Comparison of ENCODE assay signal across 9 cellular contexts in genomic region chr22:19663286-19663815, GRCh38. TPM values are rescaled to one million over a fixed set of nuclear protein-coding genes. Genes with fewer than 3 reads are reported as not detected.
DNase-seq lines count a peak whose midpoint lies in the region; ATAC-seq and TF ChIP-seq lines count a peak whose summit lies in the region.
"Had no signal": no experiment of that assay in that cellular context is flagged by ENCODE, and none has a peak within 500 bp of the region (broad histone marks: within the 10 kb centered on the region; RNA-seq: fewer than 3 reads in every experiment).

No MANE protein-coding gene starts in this region.

- no peak overlapping the region for H3K27ac Mint-ChIP-seq in activated T-cell treated with anti-CD3 and anti-CD28 coated beads, Interleukin-2, amount 50 U/mL, for 72 hours
- H3K27ac Mint-ChIP-seq in type B pancreatic cell (no peak overlapping the region), T-helper 17 cell (no peak overlapping the region)

- H3K27me3 Mint-ChIP-seq in activated T-cell treated with anti-CD3 and anti-CD28 coated beads, Interleukin-2, amount 50 U/mL, for 72 hours (ENCODE audit: low read depth), result no peaks in the 10 kb centered on the region
- H3K27me3 Mint-ChIP-seq in type B pancreatic cell, result peaks cover 6% of the 10 kb centered on the region
- H3K27me3 Mint-ChIP-seq in T-helper 17 cell, result peaks cover 36% of the 10 kb centered on the region

- H3K9me3 Mint-ChIP-seq in activated T-cell treated with anti-CD3 and anti-CD28 coated beads, Interleukin-2, amount 50 U/mL, for 72 hours, result no peaks in the 10 kb centered on the region
- no peaks in the 10 kb centered on the region for H3K9me3 Mint-ChIP-seq in type B pancreatic cell

- H3K9me3 ChIP-seq in T-helper 17 cell (ENCODE audit: control insufficient read depth, low read length, poor library complexity, severe bottlenecking), result no peaks in the 10 kb centered on the region

- ATAC-seq in activated T-cell treated with anti-CD3 and anti-CD28 coated beads, Interleukin-2, amount 50 U/mL, for 72 hours (replicated peaks in 1 of 2), result peak; percentile 68 to 81
- ATAC-seq in T-helper 17 cell (no peak), HG02981 (IDR thresholded peaks at IDR 0.05; ENCODE audit: unreplicated experiment) (no peak)

- no peak overlapping the region for H3K4me3 Mint-ChIP-seq in activated T-cell treated with anti-CD3 and anti-CD28 coated beads, Interleukin-2, amount 50 U/mL, for 72 hours
- no peak overlapping the region for H3K4me3 Mint-ChIP-seq in type B pancreatic cell
- H3K4me3 Mint-ChIP-seq in T-helper 17 cell, result no peak overlapping the region

- TF ChIP-seq CTCF in type B pancreatic cell (conservative IDR thresholded peaks at IDR 0.05), result no peak

- in situ Hi-C loops in SK-MEL-5 (cut with HindIII; ENCODE audit: low pct_unique_long_range_greater_than_20kb, low sequenced_read_pairs), result no loop called here

- no peaks in the 10 kb centered on the region for H3K36me3 Mint-ChIP-seq in activated T-cell treated with anti-CD3 and anti-CD28 coated beads, Interleukin-2, amount 50 U/mL, for 72 hours (ENCODE audit: insufficient read depth in 2 of 2)
- H3K36me3 Mint-ChIP-seq in type B pancreatic cell (no peaks in the 10 kb centered on the region), T-helper 17 cell (ENCODE audit: low read depth) (no peaks in the 10 kb centered on the region)

- DNase-seq in activated T-cell treated with anti-CD3 and anti-CD28 coated beads, Interleukin-2, amount 50 U/mL, for 72 hours, result peak; percentile 12 to 19
- no peak for DNase-seq in activated T-cell treated with anti-CD3 and anti-CD28 coated beads, Interleukin-2, amount 50 U/mL, for 48 hours
- DNase-seq in SK-MEL-5 (ENCODE audit: low read depth, low spot score) (peak; percentile 86), glomerular visceral epithelial cell (ENCODE audit: extremely low spot score) (peak; percentile 37), type B pancreatic cell (ENCODE audit: extremely low spot score, unreplicated experiment) (peak; percentile 65), NCI-H1436 treated with DMSO at 0.1 percent for 48 hours (lab: John Stamatoyannopoulos, UW) (no peak), T-helper 17 cell (no peak)

- H3K4me1 Mint-ChIP-seq in activated T-cell treated with anti-CD3 and anti-CD28 coated beads, Interleukin-2, amount 50 U/mL, for 72 hours (ENCODE audit: low read depth), result peaks cover 6% of the 10 kb centered on the region
- H3K4me1 Mint-ChIP-seq in type B pancreatic cell (ENCODE audit: unreplicated experiment) (peaks cover 22% of the 10 kb centered on the region), T-helper 17 cell (peaks cover 5% of the 10 kb centered on the region)

RNA-seq across cellular contexts. Expression of gene SEPTIN5, which starts 51.0 kb away (rescaled TPM):
- total RNA-seq in activated T-cell treated with anti-CD3 and anti-CD28 coated beads, Interleukin-2, amount 50 U/mL, for 72 hours, result 1 to 10 TPM; 1.8 to 1.9 TPM
- 13.8 and 16.3 TPM in 2 replicates for total RNA-seq in SK-MEL-5 (2014; rRNA removed; shearing (Covaris generic))
- 22.5 and 23.6 TPM in 2 replicates for polyA plus RNA-seq in SK-MEL-5 (2015; cell fraction: cytosol; rRNA removed)
- 51.0 and 81.0 TPM in 2 replicates for polyA plus RNA-seq in SK-MEL-5 (2015; cell fraction: nucleus; rRNA removed)
- total RNA-seq in type B pancreatic cell (ENCODE audit: low replicate concordance) (45.7 and 54.6 TPM in 2 replicates), T-helper 17 cell (10 to 100 TPM in 1 of 2 donors, 1 to 10 TPM in 1; 2.8 to 54.7 TPM)
- total RNA-seq: T-helper 2 cell treated with Interferon-gamma antibody and Interleukin-4, amounts not matched to agents 100 ng/mL and 5 ng/mL, for 36 hours had no signal

RNA-seq across cellular contexts. Expression of gene GP1BB, which starts 60.0 kb away (rescaled TPM):
- total RNA-seq in activated T-cell treated with anti-CD3 and anti-CD28 coated beads, Interleukin-2, amount 50 U/mL, for 72 hours, result under 1 TPM in 1 of 2 donors, not detected in 1; 0.17 TPM
- total RNA-seq in SK-MEL-5 (2014; rRNA removed; shearing (Covaris generic)), result 1.5 and 1.6 TPM in 2 replicates
- polyA plus RNA-seq in SK-MEL-5 (2015; cell fraction: cytosol; rRNA removed), result 2.4 and 3.1 TPM in 2 replicates
- polyA plus RNA-seq in SK-MEL-5 (2015; cell fraction: nucleus; rRNA removed), result 8.7 and 16.5 TPM in 2 replicates
- 1.9 and 2.4 TPM in 2 replicates for total RNA-seq in type B pancreatic cell (ENCODE audit: low replicate concordance)
- total RNA-seq in T-helper 17 cell, result 100 to 1,000 TPM in 1 of 2 donors, 1 to 10 TPM in 1; 3.5 to 113 TPM
- total RNA-seq: T-helper 2 cell treated with Interferon-gamma antibody and Interleukin-4, amounts not matched to agents 100 ng/mL and 5 ng/mL, for 36 hours had no signal

Comparison
In these comparisons a context has a peak if more than half of its experiments do, and no peak if none do; other contexts are left out.
1. DNase-seq: peak in activated T-cell treated with anti-CD3 and anti-CD28 coated beads, Interleukin-2, amount 50 U/mL, for 72 hours (2 of 2), SK-MEL-5 (single experiment), glomerular visceral epithelial cell (single experiment) and type B pancreatic cell (single experiment); none in activated T-cell treated with anti-CD3 and anti-CD28 coated beads, Interleukin-2, amount 50 U/mL, for 48 hours (0 of 2), NCI-H1436 treated with DMSO at 0.1 percent for 48 hours (single experiment) and T-helper 17 cell (0 of 3).
2. ATAC-seq: peak in activated T-cell treated with anti-CD3 and anti-CD28 coated beads, Interleukin-2, amount 50 U/mL, for 72 hours (2 of 2); none in T-helper 17 cell (single experiment) and HG02981 (single experiment).